ENCODE assay signal across 20 cellular contexts in the genomic region with DNA sequence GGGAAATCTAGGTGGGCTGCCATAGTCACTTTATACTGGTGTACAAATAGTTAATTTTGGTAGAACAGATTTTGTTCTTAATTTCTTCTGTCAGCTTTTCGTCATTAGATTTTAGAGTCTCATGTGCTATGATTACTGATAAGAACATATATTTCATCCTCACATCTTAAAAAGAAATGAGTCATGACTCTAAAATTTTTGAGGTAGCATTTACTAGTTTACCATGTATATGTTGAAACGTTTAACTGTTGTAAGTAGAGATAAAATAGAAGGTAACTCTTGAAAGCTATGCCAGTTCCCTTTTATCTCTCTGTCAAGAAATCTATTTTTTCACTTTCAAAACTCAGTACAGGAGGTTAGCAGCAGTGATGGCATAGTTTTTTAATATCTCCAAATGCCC.
"Had no signal": no experiment of that assay in that cellular context is flagged by ENCODE, and none has a peak within 500 bp of the region (broad histone marks: within the 10 kb centered on the region; RNA-seq: fewer than 3 reads in every experiment).

No MANE protein-coding gene starts in this region.

- ATAC-seq: foreskin keratinocyte; naive thymus-derived CD4-positive, alpha-beta T cell; sciatic nerve had no signal

- H3K36me3 ChIP-seq: colonic mucosa had no signal

- H3K4me3 Mint-ChIP-seq: naive thymus-derived CD4-positive, alpha-beta T cell; neural crest cell had no signal

- H3K4me1 ChIP-seq: colonic mucosa, esophagus squamous epithelium, foreskin keratinocyte, spleen, stomach had no signal

- H3K4me1 Mint-ChIP-seq: neural crest cell had no signal

- DNase-seq: colonic mucosa; dermis blood vessel endothelial cell; esophagus squamous epithelium; foreskin keratinocyte; head of caudate nucleus; mammary epithelial cell; naive thymus-derived CD4-positive, alpha-beta T cell; posterior cingulate gyrus; spleen; stimulated activated CD4-positive, alpha-beta T cell treated with anti-CD3 and anti-CD28 coated beads, Interleukin-15, amount 100 ng/mL, for 24 hours; stimulated activated CD4-positive, alpha-beta T cell treated with anti-CD3 and anti-CD28 coated beads, Interleukin-2, amount 100 ng/mL, for 24 hours; stimulated activated CD4-positive, alpha-beta T cell treated with anti-CD3 and anti-CD28 coated beads, Interleukin-4, amount 100 ng/mL, for 4 hours; stimulated activated naive CD4-positive, alpha-beta T cell; stomach; substantia nigra; trophoblast cell had no signal

- H3K4me3 ChIP-seq: colonic mucosa, esophagus squamous epithelium, hepatocyte, spleen, stomach, thoracic aorta had no signal

- H3K27ac ChIP-seq: colonic mucosa, esophagus squamous epithelium, foreskin keratinocyte, hepatocyte, spleen, stomach, thoracic aorta had no signal

- H3K27me3 Mint-ChIP-seq: naive thymus-derived CD4-positive, alpha-beta T cell had no signal

- H3K9me3 ChIP-seq: colonic mucosa, thoracic aorta had no signal

- H3K27me3 ChIP-seq: colonic mucosa, esophagus squamous epithelium, foreskin keratinocyte, hepatocyte, spleen, stomach had no signal
